In the genomic region with DNA sequence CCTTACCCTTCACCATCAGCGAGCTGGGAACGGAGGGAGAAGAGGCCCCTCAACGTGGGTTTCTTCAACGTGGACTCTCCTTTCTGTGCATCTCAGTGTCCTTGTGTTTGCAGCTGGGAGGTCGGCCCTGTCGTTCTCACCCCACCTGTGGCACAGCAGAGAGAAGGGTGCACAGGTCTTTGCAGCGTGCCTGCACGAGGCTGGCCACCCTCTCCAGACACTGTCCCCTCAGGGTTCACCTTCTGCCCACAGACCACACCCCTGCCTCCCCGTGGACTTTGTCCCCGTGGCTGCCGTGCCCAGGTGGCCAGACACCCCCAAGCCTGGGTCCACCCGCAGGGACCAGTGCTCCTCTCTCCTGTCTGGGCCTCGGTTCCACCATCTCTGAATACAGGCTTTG, we compare ENCODE assay signal across 16 cellular contexts. TPM values are rescaled to one million over a fixed set of nuclear protein-coding genes. Genes with fewer than 3 reads are reported as not detected.
A peak's percentile ranks its signal among the peaks of the same experiment; 100 is the strongest.
DNase-seq lines count a peak whose midpoint lies in the region; ATAC-seq, FAIRE-seq and TF ChIP-seq lines count a peak whose summit lies in the region.
"Had no signal": no experiment of that assay in that cellular context is flagged by ENCODE, and none has a peak within 500 bp of the region (broad histone marks: within the 10 kb centered on the region; RNA-seq: fewer than 3 reads in every experiment).

No MANE protein-coding gene starts in this region.

- WGBS in heart left ventricle, 4 donors, result 72 to 86% (median 81%) methylated on average over 13 of the region's 13 CpGs

- H3K27me3 ChIP-seq in heart left ventricle, result no peaks in the 10 kb centered on the region
- H3K27me3 ChIP-seq: ovary had no signal

- ATAC-seq in heart left ventricle (no peak), left ventricle myocardium superior (no peak)
- ATAC-seq: stimulated activated naive CD8-positive, alpha-beta T cell treated with anti-CD3 and anti-CD28 coated beads, Interleukin-15, Interleukin-2, amounts not matched to agents 100 U/mL and 50 U/mL, for 24 hours had no signal

- FAIRE-seq in urothelium cell line (lab: Jason Lieb, UNC), result peak; percentile 63

- H3K27ac ChIP-seq in heart left ventricle, result peak overlapping the region in 11 of 12 donors; percentile 4 to 78 (median 64)
- peak overlapping the region; percentile 44 for H3K27ac ChIP-seq in epithelial cell of prostate

- H3K4me3 ChIP-seq in heart left ventricle, result peak overlapping the region in 1 of 12 donors; percentile 25
- H3K4me3 ChIP-seq: ovary had no signal

- peaks cover 0 to 14% (median 2%) of the 10 kb centered on the region in 12 donors for H3K4me1 ChIP-seq in heart left ventricle

- no peak for TF ChIP-seq POLR2A in heart left ventricle (IDR thresholded peaks at IDR 0.05)

- peaks cover 0 to 47% (median 14%) of the 10 kb centered on the region in 9 donors for H3K36me3 ChIP-seq in heart left ventricle
- H3K36me3 ChIP-seq: ovary had no signal

- DNase-seq in heart left ventricle (peak in 1 of 5 donors; percentile 13), left ventricle myocardium superior (no peak), epithelial cell of prostate (ENCODE audit: low read depth, low spot score) (no peak), posterior vena cava (ENCODE audit: low spot score) (peak; percentile 66), urothelium cell line (ENCODE audit: low spot score) (no peak), HUDEP-2 (lab: John Stamatoyannopoulos, UW; ENCODE audit: unreplicated experiment in 76 of 76) (no peak), OCI-M2 (lab: John Stamatoyannopoulos, UW; ENCODE audit: unreplicated experiment) (no peak), GM19240 (ENCODE audit: insufficient read length, low spot score) (no peak)
- DNase-seq: activated CD4-positive, alpha-beta T cell treated with anti-CD3 and anti-CD28 coated beads, Interleukin-2, amount 10 ng/mL, durations not matched to agents 7 days and 5 days; endodermal cell; naive B cell; NCI-H510A treated with DMSO at 0.1 percent for 48 hours; stimulated activated CD4-positive, alpha-beta T cell treated with anti-CD3 and anti-CD28 coated beads, Interleukin-2, amount 100 ng/mL, for 24 hours; stimulated activated naive CD8-positive, alpha-beta T cell treated with anti-CD3 and anti-CD28 coated beads, Interleukin-15, Interleukin-2, amounts not matched to agents 100 U/mL and 50 U/mL, for 24 hours; SW 1271 had no signal

- TF ChIP-seq CTCF in heart left ventricle (IDR thresholded peaks at IDR 0.05), result no peak

- no peaks in the 10 kb centered on the region for H3K9me3 ChIP-seq in heart left ventricle
- H3K9me3 ChIP-seq: ovary had no signal

- intact Hi-C loops in heart left ventricle (cut with DNase I) (no loop called here), left ventricle myocardium superior (cut with micrococcal nuclease) (no loop called here), posterior vena cava (cut with DNase I) (no loop called here)

RNA-seq across cellular contexts. Expression of gene WDR45B, which starts 7.3 kb away (rescaled TPM):
- 10 to 100 TPM; 33.9 to 48.2 (median 40.1) TPM for total RNA-seq in heart left ventricle
- polyA plus RNA-seq in heart left ventricle, result 10 to 100 TPM; 23.5 to 60.7 TPM
- 37.3 TPM for total RNA-seq in left ventricle myocardium superior
- 10 to 100 TPM; 49.7 to 56.5 TPM for total RNA-seq in posterior vena cava

RNA-seq across cellular contexts. Expression of gene RAB40B, which starts 43.0 kb away (rescaled TPM):
- total RNA-seq in heart left ventricle (10 to 100 TPM; 15.2 to 37.7 (median 23.7) TPM), left ventricle myocardium superior (21.3 TPM), posterior vena cava (1 to 10 TPM; 4.2 to 6.3 TPM)
- 10 to 100 TPM; 10.9 to 13.3 TPM for polyA plus RNA-seq in heart left ventricle
